In genomic region chr5:128413356-128413755, GRCh38 we compare ENCODE assay signal across 20 cellular contexts.
DNase-seq lines count a peak whose midpoint lies in the region; TF ChIP-seq lines count a peak whose summit lies in the region.
"Had no signal": no experiment of that assay in that cellular context is flagged by ENCODE, and none has a peak within 500 bp of the region (broad histone marks: within the 10 kb centered on the region; RNA-seq: fewer than 3 reads in every experiment).

No MANE protein-coding gene starts in this region.

- H3K4me1 Mint-ChIP-seq in chondrocyte (ENCODE audit: low read depth) = peaks cover 51% of the 10 kb centered on the region
- H3K4me1 Mint-ChIP-seq: B cell; CD4-positive, CD25-positive, alpha-beta regulatory T cell had no signal

- H3K9me3 Mint-ChIP-seq in chondrocyte (ENCODE audit: low read depth) = peaks cover 18% of the 10 kb centered on the region

- no peak overlapping the region for H3K4me3 Mint-ChIP-seq in chondrocyte (ENCODE audit: unreplicated experiment)
- H3K4me3 Mint-ChIP-seq: B cell; CD4-positive, CD25-positive, alpha-beta regulatory T cell had no signal

- peaks cover 22% of the 10 kb centered on the region for H3K4me1 ChIP-seq in cardiac muscle cell (ENCODE audit: low read depth)
- H3K4me1 ChIP-seq in left ventricle myocardium inferior = peaks cover 11% of the 10 kb centered on the region
- H3K4me1 ChIP-seq: Caco-2 had no signal

- DNase-seq in cardiac muscle cell (ENCODE audit: low read depth in 1 of 2, low spot score in 1 of 2) = peak in 1 of 2 donors; percentile 33
- DNase-seq in left ventricle myocardium inferior = no peak
- DNase-seq in chondrocyte (ENCODE audit: low spot score) = no peak
- DNase-seq in fibroblast of peridontal ligament (ENCODE audit: extremely low read depth) = peak; percentile 75
- DNase-seq in medulla oblongata (ENCODE audit: extremely low spot score) = no peak
- no peak for DNase-seq in Kasumi-1 (lab: John Stamatoyannopoulos, UW)
- DNase-seq in HuH-7 (ENCODE audit: low spot score) = no peak
- no peak for DNase-seq in activated CD4-positive, CD25-positive, alpha-beta regulatory T cell (lab: John Stamatoyannopoulos, UW)
- DNase-seq: Caco-2; CD4-positive, CD25-positive, alpha-beta regulatory T cell; H7; NCI-H1417 treated with DMSO at 0.1 percent for 48 hours; NCI-H1930; NCI-H2171; NCI-H446 treated with DMSO at 0.1 percent for 48 hours; NCI-H748 treated with DMSO at 0.1 percent for 48 hours; OCI-M1; RPMI8226 had no signal

- intact Hi-C loops in left ventricle myocardium inferior (cut with micrococcal nuclease) = no loop called here

- H3K36me3 ChIP-seq in cardiac muscle cell (peaks cover 57% of the 10 kb centered on the region), left ventricle myocardium inferior (no peaks in the 10 kb centered on the region)

- no peaks in the 10 kb centered on the region for H3K27me3 ChIP-seq in cardiac muscle cell
- H3K27me3 ChIP-seq in left ventricle myocardium inferior (ENCODE audit: low read depth) = no peaks in the 10 kb centered on the region

- no peaks in the 10 kb centered on the region for H3K27me3 Mint-ChIP-seq in chondrocyte (ENCODE audit: low read depth)
- H3K27me3 Mint-ChIP-seq: B cell; CD4-positive, CD25-positive, alpha-beta regulatory T cell had no signal

- peaks cover 28% of the 10 kb centered on the region for H3K36me3 Mint-ChIP-seq in chondrocyte (ENCODE audit: low read depth)
- H3K36me3 Mint-ChIP-seq: CD4-positive, CD25-positive, alpha-beta regulatory T cell had no signal

- H3K9me3 ChIP-seq in cardiac muscle cell (ENCODE audit: low read depth) (no peaks in the 10 kb centered on the region), left ventricle myocardium inferior (replicated peaks) (peaks cover 10% of the 10 kb centered on the region)
- H3K9me3 ChIP-seq: Caco-2 had no signal

- no peak overlapping the region for H3K4me3 ChIP-seq in cardiac muscle cell
- no peak overlapping the region for H3K4me3 ChIP-seq in left ventricle myocardium inferior

- TF ChIP-seq CTCF in cardiac muscle cell (IDR thresholded peaks at IDR 0.05; ENCODE audit: low read depth, low read length) (no peak), left ventricle myocardium inferior (IDR thresholded peaks at IDR 0.05; ENCODE audit: borderline replicate concordance) (no peak), chondrocyte (IDR thresholded peaks at IDR 0.05) (no peak)

- H3K27ac ChIP-seq in cardiac muscle cell = peak overlapping the region; percentile 53
- no peak overlapping the region for H3K27ac ChIP-seq in left ventricle myocardium inferior (replicated peaks)
- H3K27ac ChIP-seq: 22Rv1 had no signal

- H3K27ac Mint-ChIP-seq in chondrocyte (ENCODE audit: unreplicated experiment) = peak overlapping the region; percentile 46
- H3K27ac Mint-ChIP-seq: B cell; CD4-positive, CD25-positive, alpha-beta regulatory T cell had no signal
